Comparison of ENCODE assay signal across 11 cellular contexts in genomic region chr19:11268783-11269267, GRCh38. TPM values are rescaled to one million over a fixed set of nuclear protein-coding genes. Genes with fewer than 3 reads are reported as not detected.
DNase-seq lines count a peak whose midpoint lies in the region; ATAC-seq, FAIRE-seq and TF ChIP-seq lines count a peak whose summit lies in the region.
"Had no signal": no experiment of that assay in that cellular context is flagged by ENCODE, and none has a peak within 500 bp of the region (broad histone marks: within the 10 kb centered on the region; RNA-seq: fewer than 3 reads in every experiment).

No MANE protein-coding gene starts in this region.

- TF ChIP-seq POLR2A in endothelial cell of umbilical vein (IDR thresholded peaks at IDR 0.05; ENCODE audit: low read depth, low read length) = peak; percentile 89

- no peak for ATAC-seq in GM21786 (IDR thresholded peaks at IDR 0.05; ENCODE audit: unreplicated experiment)

- BruUV-seq in endothelial cell of umbilical vein (replicated peaks; lab: Mats Ljungman, UMichigan) = no TSS peak

- peak overlapping the region; percentile 82 for H3K4me2 ChIP-seq in endothelial cell of umbilical vein (ENCODE audit: insufficient read depth, low read length)

- dilution Hi-C loops in endothelial cell of umbilical vein (cut with MboI; ENCODE audit: extremely low pct_ligation_motif_present, low sequenced_read_pairs) = no loop called here

- peaks cover 47% of the 10 kb centered on the region for H3K4me1 ChIP-seq in endothelial cell of umbilical vein (ENCODE audit: control insufficient read depth, extremely low read depth, insufficient read depth, low read length)

- peak overlapping the region; percentile 98 for H3K9ac ChIP-seq in endothelial cell of umbilical vein (replicated peaks; ENCODE audit: extremely low read depth, insufficient read depth, low read length)

- no peaks in the 10 kb centered on the region for H3K79me2 ChIP-seq in endothelial cell of umbilical vein (ENCODE audit: control insufficient read depth, insufficient read depth, low read length)

- H2AFZ ChIP-seq in endothelial cell of umbilical vein (ENCODE audit: low read depth, low read length) = no peak overlapping the region

- H3K4me3 Mint-ChIP-seq in mesothelial cell of epicardium = no peak overlapping the region

- FAIRE-seq in endothelial cell of umbilical vein (lab: Jason Lieb, UNC) (peak; percentile 99), urothelium cell line (lab: Jason Lieb, UNC) (no peak)

- POLR2A ChIA-PET in endothelial cell of umbilical vein (lab: Charles Lee) = no interaction called here

- H3K27me3 ChIP-seq in endothelial cell of umbilical vein (ENCODE audit: control insufficient read depth in 2 of 2, insufficient read depth in 2 of 2, low read length in 2 of 2) = no peaks in the 10 kb centered on the region

- H3K9me1 ChIP-seq in endothelial cell of umbilical vein (replicated peaks; ENCODE audit: control insufficient read depth, extremely low read depth, insufficient read depth, low read length) = no peaks in the 10 kb centered on the region

- peak overlapping the region; percentile 99 for H3K27ac ChIP-seq in endothelial cell of umbilical vein (ENCODE audit: insufficient read depth, low read depth, low read length)

- H3K36me3 Mint-ChIP-seq in mesothelial cell of epicardium = no peaks in the 10 kb centered on the region

- no peaks in the 10 kb centered on the region for H4K20me1 ChIP-seq in endothelial cell of umbilical vein (replicated peaks; ENCODE audit: control insufficient read depth, extremely low read depth, insufficient read depth, low read length)

- no peaks in the 10 kb centered on the region for H3K9me3 Mint-ChIP-seq in mesothelial cell of epicardium

- H3K9me3 ChIP-seq in endothelial cell of umbilical vein (replicated peaks; ENCODE audit: control insufficient read depth, insufficient read depth, low read length) = no peaks in the 10 kb centered on the region

- no peak overlapping the region for H3K4me3 ChIP-seq in endothelial cell of umbilical vein (replicated peaks in 1 of 3; ENCODE audit: insufficient read depth in 1 of 3, low read depth in 1 of 3, low read length in 3 of 3)

- H3K36me3 ChIP-seq in endothelial cell of umbilical vein (ENCODE audit: control insufficient read depth in 2 of 2, extremely low read depth in 1 of 2, insufficient read depth in 2 of 2, low read length in 2 of 2) = no peaks in the 10 kb centered on the region

- peak overlapping the region; percentile 1 for H3K27ac Mint-ChIP-seq in mesothelial cell of epicardium

- no peaks in the 10 kb centered on the region for H3K27me3 Mint-ChIP-seq in mesothelial cell of epicardium (ENCODE audit: low read depth)

- intact Hi-C loops in endothelial cell of umbilical vein (cut with micrococcal nuclease) = loop anchor here (1.0 to 2.0 kb wide), 4 partner anchors 17 to 126 kb away; no protein-coding TSS in a partner anchor

- CTCF ChIA-PET in endothelial cell of umbilical vein (lab: Charles Lee) = interaction anchor here (0.7 to 1.8 kb wide), 3 partner anchors 12 to 25 kb away, joined by 3 to 4 read pairs (median 4); no protein-coding TSS in a partner anchor

- DNase-seq in A172 (ENCODE audit: low spot score) (peak; percentile 69), NCI-H69 (lab: John Stamatoyannopoulos, UW) (peak; percentile 69), endothelial cell of umbilical vein (ENCODE audit: low read depth, low spot score) (peak; percentile 100), mesothelial cell of epicardium (ENCODE audit: low spot score in 2 of 2, unreplicated experiment in 2 of 2) (no peak), urothelium cell line (ENCODE audit: low spot score) (no peak), NCI-H2081 treated with DMSO at 0.1 percent for 48 hours (lab: John Stamatoyannopoulos, UW) (no peak), NCI-H526 treated with DMSO at 0.1 percent for 48 hours (lab: John Stamatoyannopoulos, UW) (no peak)
- DNase-seq: ACHN; activated CD8-positive, alpha-beta memory T cell treated with anti-CD3 and anti-CD28 coated beads, Interleukin-2, amount 50 U/mL, for 48 hours; NCI-H1930 had no signal

- no peak for TF ChIP-seq CTCF in endothelial cell of umbilical vein (IDR thresholded peaks at IDR 0.05; ENCODE audit: extremely low read depth in 1 of 2, insufficient read depth in 1 of 2, low read depth in 1 of 2, low read length in 2 of 2)
- TF ChIP-seq CTCF in mesothelial cell of epicardium (IDR thresholded peaks at IDR 0.05; ENCODE audit: unreplicated experiment) = no peak

- H3K4me1 Mint-ChIP-seq in mesothelial cell of epicardium = peaks cover 6% of the 10 kb centered on the region

TF ChIP-seq in endothelial cell of umbilical vein, 7 proteins besides CTCF, POLR2A, EP300 and RAD21:
- peak; percentile 26 for TF ChIP-seq MAX (IDR thresholded peaks at IDR 0.05; ENCODE audit: insufficient read depth, insufficient read length)
- TF ChIP-seq FOS (IDR thresholded peaks at IDR 0.05; ENCODE audit: borderline replicate concordance, insufficient read depth, low read length) = peak; percentile 65
- TF ChIP-seq POLR2AphosphoS5 (IDR thresholded peaks at IDR 0.05; ENCODE audit: insufficient read depth, low read depth, low read length) = peak; percentile 96
- no peak for TF ChIP-seq MYC (IDR thresholded peaks at IDR 0.05; ENCODE audit: low read depth, low read length)
- no peak for TF ChIP-seq EZH2 (IDR thresholded peaks at IDR 0.05; ENCODE audit: borderline replicate concordance, low read depth, low read length, severe bottlenecking)
- TF ChIP-seq JUN (IDR thresholded peaks at IDR 0.05; ENCODE audit: borderline replicate concordance, insufficient read depth, insufficient read length, low read depth) = peak; percentile 81
- peak; percentile 93 for TF ChIP-seq GATA2 (IDR thresholded peaks at IDR 0.05; ENCODE audit: insufficient read depth, insufficient read length, low read depth, low read length)

RNA-seq across cellular contexts. Expression of gene DOCK6, which starts 6.5 kb away (rescaled TPM):
- 3.8 and 4.4 TPM in 2 replicates for total RNA-seq in A172 (2014; rRNA removed; shearing (Covaris generic))
- total RNA-seq in endothelial cell of umbilical vein (334 and 353 TPM in 2 replicates), mesothelial cell of epicardium (64.0 to 66.4 TPM (median 65.1 TPM) in 3 replicates)
- polyA plus RNA-seq in endothelial cell of umbilical vein = 126 and 154 TPM in 2 replicates
- polyA plus RNA-seq in endothelial cell of umbilical vein (2011; cell fraction: cytosol; rRNA removed) = 96.5 and 102 TPM in 2 replicates
- 438 and 513 TPM in 2 replicates for polyA plus RNA-seq in endothelial cell of umbilical vein (2011; cell fraction: nucleus; rRNA removed)
- 107 and 122 TPM in 2 replicates for polyA plus RNA-seq in endothelial cell of umbilical vein (2012)
- 111 and 141 TPM in 2 replicates for polyA minus RNA-seq in endothelial cell of umbilical vein
- polyA minus RNA-seq in endothelial cell of umbilical vein (2011; cell fraction: cytosol; rRNA and poly(A)+ RNA removed) = 6.6 TPM
- polyA minus RNA-seq in endothelial cell of umbilical vein (2011; cell fraction: nucleus; rRNA and poly(A)+ RNA removed) = 142 and 193 TPM in 2 replicates

RNA-seq across cellular contexts. Expression of gene TSPAN16, which starts 27.1 kb away (rescaled TPM):
- not detected in 2 replicates for total RNA-seq in A172 (2014; rRNA removed; shearing (Covaris generic))
- not detected in 2 replicates for total RNA-seq in endothelial cell of umbilical vein
- not detected in 2 replicates for polyA plus RNA-seq in endothelial cell of umbilical vein
- not detected in 2 replicates for polyA plus RNA-seq in endothelial cell of umbilical vein (2011; cell fraction: cytosol; rRNA removed)
- polyA plus RNA-seq in endothelial cell of umbilical vein (2011; cell fraction: nucleus; rRNA removed) = not detected in 2 replicates
- not detected in 2 replicates for polyA plus RNA-seq in endothelial cell of umbilical vein (2012)
- polyA minus RNA-seq in endothelial cell of umbilical vein = not detected in 2 replicates
- polyA minus RNA-seq in endothelial cell of umbilical vein (2011; cell fraction: cytosol; rRNA and poly(A)+ RNA removed) = not detected
- not detected in 2 replicates for polyA minus RNA-seq in endothelial cell of umbilical vein (2011; cell fraction: nucleus; rRNA and poly(A)+ RNA removed)
- not detected in 3 replicates for total RNA-seq in mesothelial cell of epicardium

RNA-seq across cellular contexts. Expression of gene ANGPTL8, which starts 29.4 kb away (rescaled TPM):
- total RNA-seq in A172 (2014; rRNA removed; shearing (Covaris generic)) = not detected in 2 replicates
- total RNA-seq in endothelial cell of umbilical vein (not detected in 2 replicates), mesothelial cell of epicardium (0.25 to 0.84 TPM (median 0.29 TPM) in 3 replicates)
- polyA plus RNA-seq in endothelial cell of umbilical vein = not detected in 2 replicates
- polyA plus RNA-seq in endothelial cell of umbilical vein (2011; cell fraction: cytosol; rRNA removed) = not detected in 2 replicates
- polyA plus RNA-seq in endothelial cell of umbilical vein (2011; cell fraction: nucleus; rRNA removed) = not detected in 2 replicates
- polyA plus RNA-seq in endothelial cell of umbilical vein (2012) = not detected in 2 replicates
- polyA minus RNA-seq in endothelial cell of umbilical vein = not detected in 2 replicates
- polyA minus RNA-seq in endothelial cell of umbilical vein (2011; cell fraction: cytosol; rRNA and poly(A)+ RNA removed) = not detected
- polyA minus RNA-seq in endothelial cell of umbilical vein (2011; cell fraction: nucleus; rRNA and poly(A)+ RNA removed) = not detected in 2 replicates

Comparison
In these comparisons a context has a peak if more than half of its experiments do, and no peak if none do; other contexts are left out.
1. DNase-seq: peak in A172 (single experiment), NCI-H69 (single experiment) and endothelial cell of umbilical vein (single experiment); none in mesothelial cell of epicardium (0 of 2), urothelium cell line (single experiment), NCI-H2081 treated with DMSO at 0.1 percent for 48 hours (single experiment) and NCI-H526 treated with DMSO at 0.1 percent for 48 hours (single experiment).
2. RNA of gene DOCK6, which starts 6.5 kb away (total RNA-seq): 334 to 353 TPM in endothelial cell of umbilical vein and 64.0 to 66.4 TPM in mesothelial cell of epicardium; 3.8 to 4.4 TPM in A172; every median in the first group is over 10 times any median in the second.